1 cellular context compared by ENCODE assay signal in genomic region chr1:166859597-166859996, GRCh38.
TF ChIP-seq lines count a peak whose summit lies in the region.

No MANE protein-coding gene starts in this region.

TF ChIP-seq in GM23338, 12 proteins besides CTCF, POLR2A, EP300 and RAD21 (continued from another document):
- peak; percentile 92 for TF ChIP-seq ZNF462 (CRISPR knock-in tag; IDR thresholded peaks at IDR 0.05)
TF ChIP-seq in GM23338: peak in this region for 1.
